In the genomic region with DNA sequence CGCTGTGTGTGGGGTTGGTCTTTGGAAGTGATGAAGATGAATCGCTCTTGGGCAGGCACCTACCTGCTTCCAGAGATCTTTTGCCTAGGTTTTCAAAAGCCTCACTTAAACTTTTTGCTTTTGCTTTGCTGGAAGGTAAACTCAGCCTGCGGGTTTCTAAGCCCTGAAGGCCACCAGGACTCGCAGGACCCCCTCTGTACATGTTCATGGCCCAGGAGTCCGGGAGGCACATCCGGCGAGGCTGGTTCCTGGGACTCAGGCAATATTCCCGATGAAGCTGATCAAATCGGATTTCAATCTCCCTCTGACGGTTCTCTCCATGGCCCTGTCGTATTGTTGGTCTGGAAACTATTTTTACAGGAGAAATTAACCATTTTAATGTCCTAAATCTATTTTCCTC, we compare ENCODE assay signal across 13 cellular contexts.
"Had no signal": no experiment of that assay in that cellular context is flagged by ENCODE, and none has a peak within 500 bp of the region (broad histone marks: within the 10 kb centered on the region; RNA-seq: fewer than 3 reads in every experiment).

No MANE protein-coding gene starts in this region.

- H3K4me1 Mint-ChIP-seq: stimulated activated memory B cell treated with anti-CD40 and anti-IgM and Interleukin-4, amounts not matched to agents 10 μg/mL and 1 μg/mL and 100 μg/mL, for 72 hours had no signal

- H3K27ac Mint-ChIP-seq: brain; dendritic cell treated with granulocyte-macrophage colony-stimulating factor and Interleukin-4, amounts not matched to agents 40 ng/mL and 50 ng/mL, for 4 days; stimulated activated memory B cell treated with anti-CD40 and anti-IgM and Interleukin-4, amounts not matched to agents 10 μg/mL and 1 μg/mL and 100 μg/mL, for 72 hours had no signal

- H3K9me3 Mint-ChIP-seq: brain; dendritic cell treated with granulocyte-macrophage colony-stimulating factor and Interleukin-4, amounts not matched to agents 40 ng/mL and 50 ng/mL, for 4 days; stimulated activated memory B cell treated with anti-CD40 and anti-IgM and Interleukin-4, amounts not matched to agents 10 μg/mL and 1 μg/mL and 100 μg/mL, for 72 hours had no signal

- H3K36me3 Mint-ChIP-seq: stimulated activated memory B cell treated with anti-CD40 and anti-IgM and Interleukin-4, amounts not matched to agents 10 μg/mL and 1 μg/mL and 100 μg/mL, for 72 hours had no signal

- H3K4me2 ChIP-seq: smooth muscle cell had no signal

- H3K27me3 Mint-ChIP-seq: brain; dendritic cell treated with granulocyte-macrophage colony-stimulating factor and Interleukin-4, amounts not matched to agents 40 ng/mL and 50 ng/mL, for 4 days; stimulated activated memory B cell treated with anti-CD40 and anti-IgM and Interleukin-4, amounts not matched to agents 10 μg/mL and 1 μg/mL and 100 μg/mL, for 72 hours had no signal

- ATAC-seq: activated CD4-positive, CD25-positive, alpha-beta regulatory T cell treated with anti-CD3 and anti-CD28 coated beads, Interleukin-2, amount 50 U/mL, for 24 hours; stimulated activated memory B cell treated with anti-CD40 and anti-IgM and Interleukin-4, amounts not matched to agents 10 μg/mL and 1 μg/mL and 100 μg/mL, for 72 hours had no signal

- H3K4me3 Mint-ChIP-seq: brain; dendritic cell treated with granulocyte-macrophage colony-stimulating factor and Interleukin-4, amounts not matched to agents 40 ng/mL and 50 ng/mL, for 4 days; stimulated activated memory B cell treated with anti-CD40 and anti-IgM and Interleukin-4, amounts not matched to agents 10 μg/mL and 1 μg/mL and 100 μg/mL, for 72 hours had no signal

- DNase-seq: activated CD4-positive, alpha-beta T cell treated with anti-CD3 and anti-CD28 coated beads, Interleukin-2, amount 50 U/mL, for 48 hours; activated naive CD4-positive, alpha-beta T cell treated with Interleukin-2 at 50 U/mL for 16 hours; amygdala; erythroblast; kidney glomerular epithelial cell; midbrain; substantia nigra; trophoblast cell had no signal

- H3K4me3 ChIP-seq: smooth muscle cell had no signal
